8 cellular contexts compared by ENCODE assay signal in genomic region chr3:133930341-133930933, GRCh38. TPM values are rescaled to one million over a fixed set of nuclear protein-coding genes. Genes with fewer than 3 reads are reported as not detected.
DNase-seq lines count a peak whose midpoint lies in the region; ATAC-seq and TF ChIP-seq lines count a peak whose summit lies in the region.

No MANE protein-coding gene starts in this region.

- POLR2A ChIA-PET in BJ (lab: Charles Lee): no interaction called here

- ATAC-seq in central memory CD8-positive, alpha-beta T cell (replicated peaks; ENCODE audit: extremely low read depth, poor library complexity, severe bottlenecking): no peak
- ATAC-seq in HG02981 (IDR thresholded peaks at IDR 0.05; ENCODE audit: unreplicated experiment): no peak
- no peak for ATAC-seq in stimulated activated naive B cell treated with anti-CD40 and anti-IgM and Interleukin-4, amounts not matched to agents 10 μg/mL and 1 μg/mL and 100 μg/mL, for 72 hours (replicated peaks)
- no peak for ATAC-seq in HG02938 (IDR thresholded peaks at IDR 0.05; ENCODE audit: unreplicated experiment)

- DNase-seq in BJ (ENCODE audit: low read depth): no peak
- peak; percentile 57 for DNase-seq in HCEC 1CT
- DNase-seq in NCI-H748 treated with DMSO at 0.1 percent for 48 hours (lab: John Stamatoyannopoulos, UW): peak; percentile 12
- DNase-seq in central memory CD8-positive, alpha-beta T cell (ENCODE audit: low spot score in 2 of 2): peak; percentile 5 to 7
- peak; percentile 66 for DNase-seq in medulla oblongata (ENCODE audit: extremely low spot score)
- no peak for DNase-seq in stimulated activated naive B cell treated with anti-CD40 and anti-IgM and Interleukin-4, amounts not matched to agents 10 μg/mL and 1 μg/mL and 100 μg/mL, for 72 hours

- H3K27ac Mint-ChIP-seq in central memory CD8-positive, alpha-beta T cell (ENCODE audit: low read depth): no peak overlapping the region
- H3K27ac Mint-ChIP-seq in stimulated activated naive B cell treated with anti-CD40 and anti-IgM and Interleukin-4, amounts not matched to agents 10 μg/mL and 1 μg/mL and 100 μg/mL, for 72 hours: no peak overlapping the region

- H3K9me3 Mint-ChIP-seq in central memory CD8-positive, alpha-beta T cell: no peaks in the 10 kb centered on the region
- no peaks in the 10 kb centered on the region for H3K9me3 Mint-ChIP-seq in stimulated activated naive B cell treated with anti-CD40 and anti-IgM and Interleukin-4, amounts not matched to agents 10 μg/mL and 1 μg/mL and 100 μg/mL, for 72 hours

- TF ChIP-seq CTCF in BJ (IDR thresholded peaks at IDR 0.05; ENCODE audit: insufficient read depth, low read depth, low read length): peak; percentile 75

- no peaks in the 10 kb centered on the region for H3K36me3 ChIP-seq in BJ (ENCODE audit: control insufficient read depth, insufficient read depth, low read length)

- no peak overlapping the region for H3K4me3 ChIP-seq in BJ (ENCODE audit: low read depth, low read length)

- H3K27me3 ChIP-seq in BJ (ENCODE audit: control insufficient read depth, insufficient read depth, low read length): peaks cover 2% of the 10 kb centered on the region; the same call in 1 of the 2 replicates

- CTCF ChIA-PET in BJ (lab: Yijun Ruan, JAX): interaction anchor here (0.6 to 7.4 kb wide), 21 partner anchors 9 to 889 kb away, joined by 3 to 141 read pairs (median 4); no protein-coding TSS in a partner anchor

- H3K27me3 Mint-ChIP-seq in central memory CD8-positive, alpha-beta T cell: peaks cover 26% of the 10 kb centered on the region
- H3K27me3 Mint-ChIP-seq in stimulated activated naive B cell treated with anti-CD40 and anti-IgM and Interleukin-4, amounts not matched to agents 10 μg/mL and 1 μg/mL and 100 μg/mL, for 72 hours: peaks cover 24 to 26% of the 10 kb centered on the region in 2 donors

- H3K36me3 Mint-ChIP-seq in central memory CD8-positive, alpha-beta T cell (ENCODE audit: insufficient read depth): no peaks in the 10 kb centered on the region
- no peaks in the 10 kb centered on the region for H3K36me3 Mint-ChIP-seq in stimulated activated naive B cell treated with anti-CD40 and anti-IgM and Interleukin-4, amounts not matched to agents 10 μg/mL and 1 μg/mL and 100 μg/mL, for 72 hours

- no peak overlapping the region for H3K4me3 Mint-ChIP-seq in central memory CD8-positive, alpha-beta T cell
- no peak overlapping the region for H3K4me3 Mint-ChIP-seq in stimulated activated naive B cell treated with anti-CD40 and anti-IgM and Interleukin-4, amounts not matched to agents 10 μg/mL and 1 μg/mL and 100 μg/mL, for 72 hours

- H3K4me1 Mint-ChIP-seq in central memory CD8-positive, alpha-beta T cell: peaks cover 7% of the 10 kb centered on the region
- H3K4me1 Mint-ChIP-seq in stimulated activated naive B cell treated with anti-CD40 and anti-IgM and Interleukin-4, amounts not matched to agents 10 μg/mL and 1 μg/mL and 100 μg/mL, for 72 hours: peaks cover 17 to 19% of the 10 kb centered on the region in 2 donors

RNA-seq across cellular contexts. Expression of gene RAB6B, which starts 34.8 kb away (rescaled TPM):
- polyA plus RNA-seq in BJ (2011; rRNA removed): 2.0 and 3.0 TPM in 2 replicates
- 1.0 and 1.6 TPM in 2 replicates for polyA minus RNA-seq in BJ (2011; rRNA and poly(A)+ RNA removed)

Comparison
In these comparisons a context has a peak if more than half of its experiments do, and no peak if none do; other contexts are left out.
1. DNase-seq: peak in HCEC 1CT (single experiment), NCI-H748 treated with DMSO at 0.1 percent for 48 hours (single experiment), central memory CD8-positive, alpha-beta T cell (2 of 2) and medulla oblongata (single experiment); none in BJ (single experiment) and stimulated activated naive B cell treated with anti-CD40 and anti-IgM and Interleukin-4, amounts not matched to agents 10 μg/mL and 1 μg/mL and 100 μg/mL, for 72 hours (single experiment).